Comparison of ENCODE assay signal across 8 cellular contexts in genomic region chr10:99621454-99622246, GRCh38. TPM values are rescaled to one million over a fixed set of nuclear protein-coding genes. Genes with fewer than 3 reads are reported as not detected.
DNase-seq lines count a peak whose midpoint lies in the region; ATAC-seq, FAIRE-seq and TF ChIP-seq lines count a peak whose summit lies in the region.

No MANE protein-coding gene starts in this region.

- TF ChIP-seq CTCF in Loucy (conservative IDR thresholded peaks at IDR 0.05; ENCODE audit: low read length), result no peak
- no peak for TF ChIP-seq CTCF in astrocyte of the spinal cord (IDR thresholded peaks at IDR 0.05; ENCODE audit: low read depth, low read length)
- TF ChIP-seq CTCF in HepG2 (CRISPR knock-in tag; IDR thresholded peaks at IDR 0.05), result peak; percentile 2; the same call in 1 of the 2 replicates

- H3K4me1 ChIP-seq in CD4-positive, alpha-beta memory T cell (ENCODE audit: insufficient read depth, low read length), result peaks cover 39% of the 10 kb centered on the region
- H3K4me1 ChIP-seq in Loucy (ENCODE audit: insufficient read depth, low read length, poor library complexity, severe bottlenecking) (peaks cover 36% of the 10 kb centered on the region), HepG2 (ENCODE audit: insufficient read depth, low read length) (peaks cover 39% of the 10 kb centered on the region), thymus (ENCODE audit: control insufficient read depth, insufficient read depth, low read length) (peaks cover 8% of the 10 kb centered on the region)

- in situ Hi-C loops in astrocyte of the spinal cord (cut with HindIII; ENCODE audit: low sequenced_read_pairs), result no loop called here
- in situ Hi-C loops in HepG2 (cut with HindIII; ENCODE audit: extremely low pct_ligation_motif_present, low pct_unique_long_range_greater_than_20kb), result loop anchor here (10.0 kb wide), 2 partner anchors 53 to 93 kb away; no protein-coding TSS in a partner anchor

- TF ChIP-seq POLR2A in HepG2 (IDR thresholded peaks at IDR 0.05; ENCODE audit: insufficient read depth in 1 of 2, low read depth in 2 of 2, low read length in 2 of 2), result peak; percentile 66 to 91; a peak in 2 of 4 replicates

- no peaks in the 10 kb centered on the region for H3K27me3 Mint-ChIP-seq in CD4-positive, alpha-beta memory T cell

- no peak for ATAC-seq in HepG2

- H3K4me3 ChIP-seq in CD4-positive, alpha-beta memory T cell (ENCODE audit: low read length in 2 of 2), result peak overlapping the region; percentile 24 to 71
- H3K4me3 ChIP-seq in Loucy (ENCODE audit: low read length, poor library complexity, severe bottlenecking) (peak overlapping the region; percentile 88), astrocyte of the spinal cord (ENCODE audit: low read depth, low read length) (peak overlapping the region; percentile 92), HepG2 (replicated peaks in 1 of 3; ENCODE audit: insufficient read depth in 1 of 3, low read depth in 2 of 3, low read length in 3 of 3) (peak overlapping the region; percentile 72 to 79 (median 79)), thymus (ENCODE audit: low read length) (peak overlapping the region; percentile 90)

- H3K4me2 ChIP-seq in Loucy (ENCODE audit: low read depth, low read length, poor library complexity, severe bottlenecking), result peak overlapping the region; percentile 91
- H3K4me2 ChIP-seq in HepG2 (ENCODE audit: low read depth, low read length), result peak overlapping the region; percentile 95

- CTCF ChIA-PET in CD4-positive, alpha-beta memory T cell (lab: Charles Lee; ENCODE audit: partially characterized antibody), result interaction anchor here (0.9 to 6.2 kb wide), 3 partner anchors 8 to 62 kb away, joined by 3 to 45 read pairs (median 6); no protein-coding TSS in a partner anchor
- CTCF ChIA-PET in HepG2 (lab: Yijun Ruan, JAX; ENCODE audit: low intra/inter-chr PET ratio, low total read pairs), result no interaction called here

- intact Hi-C loops in CD4-positive, alpha-beta memory T cell (cut with micrococcal nuclease), result loop anchor here (2.0 to 5.0 kb wide), 4 partner anchors 91 to 1487 kb away; partner anchors contain the start of genes HIF1AN, HPS1 and R3HCC1L
- intact Hi-C loops in HepG2 (cut with micrococcal nuclease; ENCODE audit: unreplicated experiment), result loop anchor here (2.0 to 5.0 kb wide), 2 partner anchors 37 to 391 kb away; partner anchors contain the start of gene ENTPD7

- H3K4me1 Mint-ChIP-seq in CD4-positive, alpha-beta memory T cell, result peaks cover 27 to 53% (median 37%) of the 10 kb centered on the region in 4 donors

- H4K20me1 ChIP-seq in Loucy (ENCODE audit: insufficient read depth, low read length, poor library complexity, severe bottlenecking) (peaks cover 10% of the 10 kb centered on the region), HepG2 (ENCODE audit: insufficient read depth, low read length) (peaks cover 5% of the 10 kb centered on the region; the same call in 1 of the 2 replicates)

- TSS peak; percentile 89 for BruUV-seq in HepG2 (replicated peaks; lab: Mats Ljungman, UMichigan)

- no peaks in the 10 kb centered on the region for H3K9me3 ChIP-seq in CD4-positive, alpha-beta memory T cell (ENCODE audit: control insufficient read depth in 1 of 2, low read length in 2 of 2)
- no peaks in the 10 kb centered on the region for H3K9me3 ChIP-seq in Loucy (ENCODE audit: insufficient read depth, low read depth, low read length)
- no peaks in the 10 kb centered on the region for H3K9me3 ChIP-seq in HepG2 (ENCODE audit: low read length)
- H3K9me3 ChIP-seq in thymus (ENCODE audit: control insufficient read depth), result no peaks in the 10 kb centered on the region

- H3K36me3 Mint-ChIP-seq in CD4-positive, alpha-beta memory T cell, result peaks cover 0 to 9% of the 10 kb centered on the region in 2 donors

- TF ChIP-seq EP300 in HepG2 (IDR thresholded peaks at IDR 0.05; ENCODE audit: low read depth in 2 of 2, low read length in 2 of 2) (no peak), HepG2 (CRISPR knock-in tag; IDR thresholded peaks at IDR 0.05; ENCODE audit: borderline replicate concordance) (no peak)

- H3K27ac ChIP-seq in CD4-positive, alpha-beta memory T cell (ENCODE audit: low read depth, low read length), result peak overlapping the region; percentile 93
- peak overlapping the region; percentile 95 for H3K27ac ChIP-seq in HepG2 (ENCODE audit: extremely low read length, insufficient read depth, low read length)
- H3K27ac ChIP-seq in thymus (ENCODE audit: low read depth), result peak overlapping the region; percentile 95

- H3F3A ChIP-seq in Loucy (ENCODE audit: low read depth), result no peaks in the 10 kb centered on the region

- no peak for DNase-seq in CD4-positive, alpha-beta memory T cell
- DNase-seq in astrocyte of the spinal cord (ENCODE audit: low read depth, low spot score) (no peak), HepG2 (ENCODE audit: low spot score) (no peak), NCI-H128 (lab: John Stamatoyannopoulos, UW; ENCODE audit: unreplicated experiment) (no peak), midbrain (lab: John Stamatoyannopoulos, UW) (no peak), COLO829 (ENCODE audit: low spot score) (no peak)

- WGBS in HepG2 (ENCODE audit: low lambda C conversion rate), result 30% methylated on average over 15 of the region's 30 CpGs
- 19% methylated on average over 30 of the region's 30 CpGs for WGBS in thymus

- no peaks in the 10 kb centered on the region for H3K27me3 ChIP-seq in CD4-positive, alpha-beta memory T cell (ENCODE audit: insufficient read depth, low read length)
- H3K27me3 ChIP-seq in Loucy (ENCODE audit: insufficient read depth, low read length, poor library complexity, severe bottlenecking) (no peaks in the 10 kb centered on the region), HepG2 (ENCODE audit: control insufficient read depth in 1 of 2, insufficient read depth in 2 of 2, low read length in 2 of 2) (no peaks in the 10 kb centered on the region; a peak in 1 of 5 replicates), thymus (ENCODE audit: control insufficient read depth, insufficient read depth) (no peaks in the 10 kb centered on the region)

- H3K9me3 Mint-ChIP-seq in CD4-positive, alpha-beta memory T cell, result no peaks in the 10 kb centered on the region

- no peaks in the 10 kb centered on the region for H3K36me3 ChIP-seq in CD4-positive, alpha-beta memory T cell (ENCODE audit: insufficient read depth, low read length)
- H3K36me3 ChIP-seq in Loucy (ENCODE audit: insufficient read depth, low read length), result no peaks in the 10 kb centered on the region
- no peaks in the 10 kb centered on the region for H3K36me3 ChIP-seq in HepG2 (replicated peaks in 1 of 2; ENCODE audit: control insufficient read depth in 1 of 2, insufficient read depth in 2 of 2, low read length in 2 of 2)
- H3K36me3 ChIP-seq in thymus (ENCODE audit: control insufficient read depth, insufficient read depth), result no peaks in the 10 kb centered on the region

- peak overlapping the region; percentile 88 for H2AFZ ChIP-seq in Loucy (ENCODE audit: low read length)
- H2AFZ ChIP-seq in HepG2 (ENCODE audit: low read length), result no peak overlapping the region

- peak; percentile 42; the same call in 1 of the 2 replicates for TF ChIP-seq RAD21 in HepG2 (CRISPR knock-in tag; IDR thresholded peaks at IDR 0.05)

- H3K4me3 Mint-ChIP-seq in CD4-positive, alpha-beta memory T cell, result peak overlapping the region; percentile 81 to 96 (median 92)

- no peak for FAIRE-seq in HepG2 (lab: Jason Lieb, UNC)

- H3K27ac Mint-ChIP-seq in CD4-positive, alpha-beta memory T cell, result peak overlapping the region; percentile 90 to 98 (median 97)

- H3K79me2 ChIP-seq in Loucy (ENCODE audit: insufficient read depth, low read length), result peaks cover 34% of the 10 kb centered on the region
- peaks cover 32% of the 10 kb centered on the region for H3K79me2 ChIP-seq in HepG2 (ENCODE audit: insufficient read depth, low read length)

- H3K9me2 ChIP-seq in Loucy (replicated peaks; ENCODE audit: low read depth, low read length), result no peaks in the 10 kb centered on the region

- POLR2A ChIA-PET in CD4-positive, alpha-beta memory T cell (lab: Charles Lee; ENCODE audit: partially characterized antibody), result interaction anchor here (1.4 to 4.3 kb wide), 5 partner anchors 10 to 1487 kb away, joined by 3 to 40 read pairs (median 25); partner anchors contain the start of genes COX15, CUTC, ENTPD7 and GOT1
- POLR2A ChIA-PET in HepG2 (lab: Yijun Ruan, JAX), result interaction anchor here (0.6 to 5.4 kb wide), 15 partner anchors 8 to 1207 kb away, joined by 3 to 63 read pairs (median 4); partner anchors contain the start of genes ABCC2, COX15, CUTC and ENTPD7

- H3K9ac ChIP-seq in Loucy (ENCODE audit: low read depth, low read length, poor library complexity, severe bottlenecking) (peak overlapping the region; percentile 95), HepG2 (ENCODE audit: insufficient read depth, low read depth, low read length) (peak overlapping the region; percentile 87)

RNA-seq across cellular contexts. Expression of gene SLC25A28, which starts 1.4 kb away (rescaled TPM):
- total RNA-seq in CD4-positive, alpha-beta memory T cell, result 10 to 100 TPM; 85.7 to 91.9 TPM
- 10 to 100 TPM; 19.4 to 34.2 TPM for polyA plus RNA-seq in CD4-positive, alpha-beta memory T cell
- 7.5 and 15.2 TPM in 2 replicates for total RNA-seq in HepG2 (2016; rRNA removed; fragmentation: Illumina TruSeq; extraction: Trizol)
- total RNA-seq in HepG2 (2016; cell fraction: cytosol; rRNA removed; fragmentation: Illumina TruSeq; extraction: Trizol; ENCODE audit: low read depth), result 5.1 and 6.8 TPM in 2 replicates
- total RNA-seq in HepG2 (2016; cell fraction: insoluble cytoplasmic fraction; rRNA removed; fragmentation: Illumina TruSeq; extraction: Trizol), result 9.3 and 17.7 TPM in 2 replicates
- 10.0 and 10.5 TPM in 2 replicates for total RNA-seq in HepG2 (2016; cell fraction: membrane; rRNA removed; fragmentation: Illumina TruSeq; extraction: Trizol)
- total RNA-seq in HepG2 (2016; cell fraction: nucleus; rRNA removed; fragmentation: Illumina TruSeq; extraction: Trizol), result 21.1 and 22.5 TPM in 2 replicates
- 41.0 and 48.5 TPM in 2 replicates for polyA plus RNA-seq in HepG2 (2011; rRNA removed)
- 15.0 and 16.1 TPM in 2 replicates for polyA plus RNA-seq in HepG2 (2011; cell fraction: cytosol; rRNA removed)
- 109 and 122 TPM in 2 replicates for polyA plus RNA-seq in HepG2 (2011; cell fraction: nucleus; rRNA removed)
- 17.1 and 20.2 TPM in 2 replicates for polyA plus RNA-seq in HepG2 (2012)
- polyA plus RNA-seq in HepG2 (2016; cell fraction: cytosol; fragmentation: Illumina TruSeq; extraction: Trizol; ENCODE audit: low read depth), result 7.0 and 7.2 TPM in 2 replicates
- 13.2 and 14.7 TPM in 2 replicates for polyA plus RNA-seq in HepG2 (2016; cell fraction: insoluble cytoplasmic fraction; fragmentation: Illumina TruSeq; extraction: Trizol; ENCODE audit: low read depth)
- 10.4 and 11.7 TPM in 2 replicates for polyA plus RNA-seq in HepG2 (2016; cell fraction: membrane; fragmentation: Illumina TruSeq; extraction: Trizol; ENCODE audit: low read depth)
- 79.4 and 79.5 TPM in 2 replicates for polyA plus RNA-seq in HepG2 (2016; cell fraction: nucleus; fragmentation: Illumina TruSeq; extraction: Trizol; ENCODE audit: insufficient read depth, low read depth)
- polyA minus RNA-seq in HepG2 (2011; rRNA and poly(A)+ RNA removed; ENCODE audit: low replicate concordance), result 22.7 and 72.0 TPM in 2 replicates
- 6.4 and 7.2 TPM in 2 replicates for polyA minus RNA-seq in HepG2 (2011; cell fraction: cytosol; rRNA and poly(A)+ RNA removed)
- polyA minus RNA-seq in HepG2 (2011; cell fraction: nucleus; rRNA and poly(A)+ RNA removed), result 23.7 and 24.9 TPM in 2 replicates
- 173 TPM for polyA plus RNA-seq in thymus

RNA-seq across cellular contexts. Expression of gene ENTPD7, which starts 37.7 kb away (rescaled TPM):
- total RNA-seq in CD4-positive, alpha-beta memory T cell, result 1 to 10 TPM; 3.7 to 3.9 TPM
- 1 to 10 TPM; 1.7 to 2.2 TPM for polyA plus RNA-seq in CD4-positive, alpha-beta memory T cell
- 35.5 and 36.5 TPM in 2 replicates for total RNA-seq in HepG2 (2016; rRNA removed; fragmentation: Illumina TruSeq; extraction: Trizol)
- total RNA-seq in HepG2 (2016; cell fraction: cytosol; rRNA removed; fragmentation: Illumina TruSeq; extraction: Trizol; ENCODE audit: low read depth), result 4.5 and 4.7 TPM in 2 replicates
- 34.0 and 36.0 TPM in 2 replicates for total RNA-seq in HepG2 (2016; cell fraction: insoluble cytoplasmic fraction; rRNA removed; fragmentation: Illumina TruSeq; extraction: Trizol)
- 18.8 and 20.3 TPM in 2 replicates for total RNA-seq in HepG2 (2016; cell fraction: membrane; rRNA removed; fragmentation: Illumina TruSeq; extraction: Trizol)
- 40.3 and 45.2 TPM in 2 replicates for total RNA-seq in HepG2 (2016; cell fraction: nucleus; rRNA removed; fragmentation: Illumina TruSeq; extraction: Trizol)
- polyA plus RNA-seq in HepG2 (2011; rRNA removed) (6.6 and 7.6 TPM in 2 replicates), thymus (1.4 TPM)
- polyA plus RNA-seq in HepG2 (2011; cell fraction: cytosol; rRNA removed), result 5.6 and 6.1 TPM in 2 replicates
- 3.0 and 3.3 TPM in 2 replicates for polyA plus RNA-seq in HepG2 (2011; cell fraction: nucleus; rRNA removed)
- 2.3 and 3.9 TPM in 2 replicates for polyA plus RNA-seq in HepG2 (2012)
- 1.8 and 2.5 TPM in 2 replicates for polyA plus RNA-seq in HepG2 (2016; cell fraction: cytosol; fragmentation: Illumina TruSeq; extraction: Trizol; ENCODE audit: low read depth)
- 14.9 TPM in 2 replicates for polyA plus RNA-seq in HepG2 (2016; cell fraction: insoluble cytoplasmic fraction; fragmentation: Illumina TruSeq; extraction: Trizol; ENCODE audit: low read depth)
- polyA plus RNA-seq in HepG2 (2016; cell fraction: membrane; fragmentation: Illumina TruSeq; extraction: Trizol; ENCODE audit: low read depth), result 5.6 and 6.8 TPM in 2 replicates
- 18.8 and 19.6 TPM in 2 replicates for polyA plus RNA-seq in HepG2 (2016; cell fraction: nucleus; fragmentation: Illumina TruSeq; extraction: Trizol; ENCODE audit: insufficient read depth, low read depth)
- 22.7 and 32.8 TPM in 2 replicates for polyA minus RNA-seq in HepG2 (2011; rRNA and poly(A)+ RNA removed; ENCODE audit: low replicate concordance)
- polyA minus RNA-seq in HepG2 (2011; cell fraction: cytosol; rRNA and poly(A)+ RNA removed), result 12.3 and 14.5 TPM in 2 replicates
- 17.8 and 18.8 TPM in 2 replicates for polyA minus RNA-seq in HepG2 (2011; cell fraction: nucleus; rRNA and poly(A)+ RNA removed)
